Comparison of ENCODE assay signal across 25 cellular contexts in the genomic region with DNA sequence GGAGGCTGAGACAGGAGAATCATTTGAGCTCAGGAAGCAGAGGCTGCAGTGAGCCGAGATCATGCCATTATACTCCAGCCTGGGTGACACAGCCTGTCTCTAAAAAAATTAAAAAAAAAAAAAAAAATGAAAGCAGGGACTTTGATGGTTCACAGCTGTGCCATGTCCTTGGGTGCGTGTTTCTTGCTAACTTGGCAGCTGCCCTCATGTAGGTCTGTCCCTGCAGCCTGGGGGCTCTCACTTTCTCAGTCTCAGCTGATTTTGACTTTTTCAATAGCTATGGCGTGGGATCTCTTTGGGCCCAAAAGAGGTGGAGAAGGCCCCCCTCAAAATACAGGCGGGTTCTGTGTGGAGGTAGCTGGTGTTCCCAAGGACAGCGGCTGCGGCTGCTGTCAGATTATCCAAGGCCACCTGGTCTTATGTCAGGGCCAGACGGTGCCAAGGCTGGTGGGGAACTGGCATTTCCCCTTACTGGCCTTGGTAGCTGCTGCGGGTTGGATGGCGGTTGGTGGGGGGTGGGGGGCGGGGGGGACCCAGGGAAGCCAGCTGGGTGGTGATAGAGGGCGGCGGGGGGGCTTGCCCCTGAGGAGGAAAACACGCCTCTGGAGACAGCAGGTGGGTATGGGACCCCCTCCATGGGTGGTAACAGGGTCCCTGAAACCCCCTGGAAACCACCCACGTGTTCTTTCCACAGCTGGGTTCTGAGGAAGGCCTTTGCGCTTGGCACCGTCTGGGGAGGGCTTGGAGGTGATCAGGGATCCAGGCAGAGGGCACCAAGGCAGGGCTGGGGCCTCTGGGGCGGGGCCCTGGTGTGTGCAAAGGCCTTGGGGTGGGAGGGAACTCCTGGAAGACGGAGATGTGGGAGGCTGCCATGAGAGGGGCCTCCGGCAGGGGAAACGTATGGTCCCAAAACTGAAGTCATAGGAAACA. TPM values are rescaled to one million over a fixed set of nuclear protein-coding genes. Genes with fewer than 3 reads are reported as not detected.
A peak's percentile ranks its signal among the peaks of the same experiment; 100 is the strongest.
DNase-seq lines count a peak whose midpoint lies in the region; ATAC-seq and TF ChIP-seq lines count a peak whose summit lies in the region.
"Had no signal": no experiment of that assay in that cellular context is flagged by ENCODE, and none has a peak within 500 bp of the region (broad histone marks: within the 10 kb centered on the region; RNA-seq: fewer than 3 reads in every experiment).

No MANE protein-coding gene starts in this region.

- peak overlapping the region; percentile 55 to 100 (median 94) for H3K4me2 ChIP-seq in BLaER1 treated with 17β-estradiol and CSF1 and Interleukin-3, amounts not matched to agents 10 nM and 100 nM

- H3K4me3 Mint-ChIP-seq in neural crest cell, result peak overlapping the region; percentile 66
- H3K4me3 Mint-ChIP-seq: activated naive CD8-positive, alpha-beta T cell treated with anti-CD3 and anti-CD28 coated beads for 36 hours; T-helper 2 cell treated with Interferon-gamma antibody and Interleukin-4, amounts not matched to agents 5 μg/mL and 100 μg/mL, for 36 hours; type B pancreatic cell had no signal

- peaks cover 6% of the 10 kb centered on the region for H3K27me3 Mint-ChIP-seq in neural crest cell (ENCODE audit: low read depth)
- H3K27me3 Mint-ChIP-seq: activated naive CD8-positive, alpha-beta T cell treated with anti-CD3 and anti-CD28 coated beads for 36 hours; CD4-positive, alpha-beta memory T cell; naive B cell; type B pancreatic cell had no signal

- no peak for ATAC-seq in omental fat pad (ENCODE audit: low FRiP score)
- ATAC-seq in HG02571 (IDR thresholded peaks at IDR 0.05; ENCODE audit: unreplicated experiment), result no peak
- ATAC-seq: left cardiac atrium, sciatic nerve, SK-N-SH treated with all-trans-retinoic acid at 6 μM for 48 hours had no signal

- 23 to 41% (median 32%) methylated on average over 13 to 20 of the region's 20 CpGs for WGBS in adrenal gland, 4 donors

- H3K4me1 ChIP-seq in BLaER1 treated with 17β-estradiol and CSF1 and Interleukin-3, amounts not matched to agents 10 nM and 100 nM, result peaks cover 35 to 78% (median 59%) of the 10 kb centered on the region in 10 experiments
- H3K4me1 ChIP-seq in adrenal gland (replicated peaks in 1 of 2), result peaks cover 41 to 42% of the 10 kb centered on the region in 2 donors

- H3K9me3 ChIP-seq in BLaER1 treated with 17β-estradiol and CSF1 and Interleukin-3, amounts not matched to agents 10 nM and 100 nM (replicated peaks in 1 of 11), result no peaks in the 10 kb centered on the region
- no peaks in the 10 kb centered on the region for H3K9me3 ChIP-seq in adrenal gland (replicated peaks in 1 of 3)
- H3K9me3 ChIP-seq: heart right ventricle had no signal

- DNase-seq in H7, result peak; percentile 59
- DNase-seq in adrenal gland, result peak in 6 of 7 donors; percentile 66 to 81 (median 76)
- DNase-seq in neural crest cell (ENCODE audit: low read depth, low spot score), result no peak
- DNase-seq in activated CD8-positive, alpha-beta memory T cell treated with anti-CD3 and anti-CD28 coated beads for 24 hours, result no peak
- DNase-seq in omental fat pad (ENCODE audit: low spot score), result no peak
- DNase-seq: activated CD4-positive, alpha-beta T cell treated with anti-CD3 and anti-CD28 coated beads, Interleukin-2, amount 50 U/mL, for 1 hour; activated CD8-positive, alpha-beta memory T cell treated with anti-CD3 and anti-CD28 coated beads, Interleukin-2, amount 50 U/mL, for 4 hours; activated naive CD8-positive, alpha-beta T cell treated with anti-CD3 and anti-CD28 coated beads for 36 hours; CD4-positive, alpha-beta memory T cell; cerebellar nuclear complex; DMS153; heart right ventricle; left cardiac atrium; naive B cell; NCI-H1930; NCI-H2227 treated with DMSO at 0.1 percent for 48 hours; NCI-H748 treated with DMSO at 0.1 percent for 48 hours; stimulated activated CD4-positive, alpha-beta T cell treated with anti-CD3 and anti-CD28 coated beads, Interleukin-15, amount 100 ng/mL, for 24 hours had no signal

- no peak for TF ChIP-seq CTCF in adrenal gland (IDR thresholded peaks at IDR 0.05)
- TF ChIP-seq CTCF in neural crest cell (conservative IDR thresholded peaks at IDR 0.05), result no peak
- TF ChIP-seq CTCF in omental fat pad (IDR thresholded peaks at IDR 0.05), result no peak

- peak overlapping the region in 9 of 11 experiments; percentile 14 to 81 (median 71); a peak in 16 of 22 replicates for H3K27ac ChIP-seq in BLaER1 treated with 17β-estradiol and CSF1 and Interleukin-3, amounts not matched to agents 10 nM and 100 nM
- peak overlapping the region; percentile 1 to 93 (median 71) for H3K27ac ChIP-seq in adrenal gland
- H3K27ac ChIP-seq: VCaP had no signal

- no peak for TF ChIP-seq POLR2A in adrenal gland (IDR thresholded peaks at IDR 0.05)

- H3K36me3 ChIP-seq in BLaER1 treated with 17β-estradiol and CSF1 and Interleukin-3, amounts not matched to agents 10 nM and 100 nM, result peaks cover 14 to 40% (median 35%) of the 10 kb centered on the region in 11 experiments; a peak in 21 of 22 replicates
- H3K36me3 ChIP-seq in H7 (replicated peaks; ENCODE audit: control insufficient read depth, insufficient read depth, low read length), result no peaks in the 10 kb centered on the region; the same call in 1 of the 2 replicates
- peaks cover 0 to 4% of the 10 kb centered on the region in 2 donors for H3K36me3 ChIP-seq in adrenal gland (replicated peaks in 1 of 2)

- no peaks in the 10 kb centered on the region for H3K27me3 ChIP-seq in BLaER1 treated with 17β-estradiol and CSF1 and Interleukin-3, amounts not matched to agents 10 nM and 100 nM
- H3K27me3 ChIP-seq in H7 (ENCODE audit: control insufficient read depth, insufficient read depth, low read length), result no peaks in the 10 kb centered on the region
- no peaks in the 10 kb centered on the region for H3K27me3 ChIP-seq in adrenal gland
- H3K27me3 ChIP-seq: heart right ventricle had no signal

- H3K4me1 Mint-ChIP-seq in neural crest cell, result peaks cover 16% of the 10 kb centered on the region

- H3K27ac Mint-ChIP-seq in neural crest cell (ENCODE audit: unreplicated experiment), result no peak overlapping the region
- H3K27ac Mint-ChIP-seq: activated naive CD8-positive, alpha-beta T cell treated with anti-CD3 and anti-CD28 coated beads for 36 hours; T-helper 2 cell treated with Interferon-gamma antibody and Interleukin-4, amounts not matched to agents 5 μg/mL and 100 μg/mL, for 36 hours; type B pancreatic cell had no signal

- no peaks in the 10 kb centered on the region for H3K9me3 Mint-ChIP-seq in neural crest cell
- H3K9me3 Mint-ChIP-seq: activated naive CD8-positive, alpha-beta T cell treated with anti-CD3 and anti-CD28 coated beads for 36 hours; CD4-positive, alpha-beta memory T cell; naive B cell; T-helper 2 cell treated with Interferon-gamma antibody and Interleukin-4, amounts not matched to agents 5 μg/mL and 100 μg/mL, for 36 hours; type B pancreatic cell had no signal

- H3K4me3 ChIP-seq in BLaER1 treated with 17β-estradiol and CSF1 and Interleukin-3, amounts not matched to agents 10 nM and 100 nM, result peak overlapping the region in 6 of 10 experiments; percentile 26 to 51 (median 36); a peak in 8 of 20 replicates
- H3K4me3 ChIP-seq in H7 (ENCODE audit: insufficient read depth, low read depth, low read length) (no peak overlapping the region), adrenal gland (peak overlapping the region in 1 of 4 donors; percentile 5)
- H3K4me3 ChIP-seq: heart right ventricle had no signal

- intact Hi-C loops in adrenal gland (cut with DNase I), result no loop called here

- H3K36me3 Mint-ChIP-seq in neural crest cell (ENCODE audit: low read depth), result peaks cover 3% of the 10 kb centered on the region
- H3K36me3 Mint-ChIP-seq: naive B cell had no signal

- H3K9ac ChIP-seq in BLaER1 treated with 17β-estradiol and CSF1 and Interleukin-3, amounts not matched to agents 10 nM and 100 nM, result peak overlapping the region; percentile 26 to 76 (median 63); a peak in 18 of 22 replicates

- peaks cover 27 to 79% (median 59%) of the 10 kb centered on the region in 11 experiments for H4K20me1 ChIP-seq in BLaER1 treated with 17β-estradiol and CSF1 and Interleukin-3, amounts not matched to agents 10 nM and 100 nM

RNA-seq across cellular contexts. Expression of gene TIMM13, which starts 4.2 kb away (rescaled TPM):
- total RNA-seq in H7 (2014; rRNA removed; shearing (Covaris generic)), result 176 and 179 TPM in 2 replicates
- total RNA-seq in adrenal gland, result 100 to 1,000 TPM in 4 of 8 donors, 10 to 100 TPM in 4; 59.6 to 184 (median 96.8) TPM
- polyA plus RNA-seq in adrenal gland, result 10 to 100 TPM; 32.7 to 96.0 (median 80.1) TPM
- 145 and 155 TPM in 2 replicates for total RNA-seq in neural crest cell
- total RNA-seq in omental fat pad, result 10 to 100 TPM; 28.8 to 43.6 (median 41.1) TPM

RNA-seq across cellular contexts. Expression of gene LMNB2, which starts 33.5 kb away (rescaled TPM):
- total RNA-seq in H7 (2014; rRNA removed; shearing (Covaris generic)), result 204 and 229 TPM in 2 replicates
- total RNA-seq in adrenal gland (10 to 100 TPM; 13.0 to 27.2 (median 20.3) TPM), neural crest cell (201 and 206 TPM in 2 replicates), omental fat pad (10 to 100 TPM; 14.1 to 37.5 (median 23.0) TPM)
- 10 to 100 TPM in 2 of 3 donors, 1 to 10 TPM in 1; 8.8 to 24.9 (median 16.1) TPM for polyA plus RNA-seq in adrenal gland

RNA-seq across cellular contexts. Expression of gene GADD45B, which starts 52.7 kb away (rescaled TPM):
- 29.4 and 39.9 TPM in 2 replicates for total RNA-seq in H7 (2014; rRNA removed; shearing (Covaris generic))
- total RNA-seq in adrenal gland (100 to 1,000 TPM in 2 of 8 donors, 10 to 100 TPM in 6; 47.0 to 119 (median 74.2) TPM), neural crest cell (3.3 and 4.1 TPM in 2 replicates), omental fat pad (100 to 1,000 TPM; 120 to 726 (median 425) TPM)
- polyA plus RNA-seq in adrenal gland, result 100 to 1,000 TPM in 1 of 3 donors, 10 to 100 TPM in 2; 18.3 to 132 (median 81.2) TPM

Comparison
In these comparisons a context has a peak if more than half of its experiments do, and no peak if none do; other contexts are left out.
1. DNase-seq: peak in H7 (single experiment) and adrenal gland (6 of 7); none in neural crest cell (single experiment), activated CD8-positive, alpha-beta memory T cell treated with anti-CD3 and anti-CD28 coated beads for 24 hours (single experiment) and omental fat pad (single experiment).